Comparison of ENCODE assay signal across 3 cellular contexts in genomic region chr5:172725785-172726184, GRCh38.
TF ChIP-seq lines count a peak whose summit lies in the region.

No MANE protein-coding gene starts in this region.

TF ChIP-seq in HEK293, 187 proteins besides CTCF, POLR2A, EP300 and RAD21:
- TF ChIP-seq ZNF350 (tag by site-specific recombination; IDR thresholded peaks at IDR 0.05) (no peak), ZNF670 (tag by site-specific recombination; IDR thresholded peaks at IDR 0.05; ENCODE audit: low read depth) (no peak), ZNF623 (tag by site-specific recombination; IDR thresholded peaks at IDR 0.05) (peak; percentile 95), REST (tag by site-specific recombination; IDR thresholded peaks at IDR 0.05) (no peak), ZNF354C (tag by site-specific recombination; IDR thresholded peaks at IDR 0.05; ENCODE audit: borderline replicate concordance, low read depth) (no peak), ZBTB17 (tag by site-specific recombination; IDR thresholded peaks at IDR 0.05) (no peak)
TF ChIP-seq in HEK293: peak in this region for 1.

TF ChIP-seq in K562, 482 proteins besides CTCF, POLR2A, EP300 and RAD21:
- TF ChIP-seq ZNF707 (CRISPR knock-in tag; conservative IDR thresholded peaks at IDR 0.05) (no peak), RBM25 (IDR thresholded peaks at IDR 0.05; ENCODE audit: low read depth, low read length, severe bottlenecking) (peak; percentile 39)

TF ChIP-seq in liver, 16 proteins besides CTCF, POLR2A, EP300 and RAD21:
- TF ChIP-seq FOXA1 (IDR thresholded peaks at IDR 0.05) (no peak), ATF3 (IDR thresholded peaks at IDR 0.05) (no peak), MAX (IDR thresholded peaks at IDR 0.05) (no peak), EGR1 (IDR thresholded peaks at IDR 0.05; ENCODE audit: low read depth in 2 of 2) (no peak)
